ENCODE assay signal across 13 cellular contexts in the genomic region with DNA sequence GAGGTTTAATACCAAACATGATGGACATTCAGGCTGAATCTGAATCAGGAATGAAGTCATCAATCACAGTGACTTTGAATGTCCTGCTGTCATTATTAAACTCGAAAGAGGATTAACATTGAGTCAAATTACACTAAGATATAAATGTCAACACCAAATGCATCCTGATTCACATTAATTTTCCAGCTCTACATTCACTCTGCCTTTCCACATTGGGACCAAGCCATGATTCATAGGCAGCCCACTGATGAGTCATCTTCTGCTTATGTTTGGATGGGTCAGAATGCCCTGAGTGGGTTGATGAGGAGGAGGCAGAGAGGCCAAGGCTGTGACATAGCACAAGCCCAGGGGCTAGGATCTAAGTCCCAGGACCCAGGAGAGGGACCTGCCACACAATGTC.
DNase-seq lines count a peak whose midpoint lies in the region; ATAC-seq, FAIRE-seq and TF ChIP-seq lines count a peak whose summit lies in the region.
"Had no signal": no experiment of that assay in that cellular context is flagged by ENCODE, and none has a peak within 500 bp of the region (broad histone marks: within the 10 kb centered on the region; RNA-seq: fewer than 3 reads in every experiment).

No MANE protein-coding gene starts in this region.

- H3K36me3 ChIP-seq in adipocyte (ENCODE audit: control insufficient read depth, insufficient read depth, low read length, severe bottlenecking) (no peaks in the 10 kb centered on the region), kidney epithelial cell (ENCODE audit: control insufficient read depth, insufficient read depth, low read length) (no peaks in the 10 kb centered on the region), esophagus muscularis mucosa (no peaks in the 10 kb centered on the region)

- TF ChIP-seq EP300 in esophagus muscularis mucosa (IDR thresholded peaks at IDR 0.05) = no peak

- H3K27me3 ChIP-seq in adipocyte (replicated peaks; ENCODE audit: control insufficient read depth, insufficient read depth, low read length) = peaks cover 5% of the 10 kb centered on the region
- H3K27me3 ChIP-seq in kidney epithelial cell (ENCODE audit: control insufficient read depth, insufficient read depth, low read length) = no peaks in the 10 kb centered on the region
- H3K27me3 ChIP-seq in esophagus muscularis mucosa = no peaks in the 10 kb centered on the region

- TF ChIP-seq CTCF in kidney epithelial cell (IDR thresholded peaks at IDR 0.05; ENCODE audit: insufficient read depth, low read length, poor library complexity, severe bottlenecking) (no peak), esophagus muscularis mucosa (IDR thresholded peaks at IDR 0.05) (no peak)

- ATAC-seq in GM21723 (IDR thresholded peaks at IDR 0.05; ENCODE audit: unreplicated experiment) = no peak
- ATAC-seq in Right ventricle myocardium superior (ENCODE audit: poor library complexity) = no peak
- ATAC-seq: stimulated activated naive B cell treated with anti-CD40 and anti-IgM and Interleukin-4, amounts not matched to agents 10 μg/mL and 1 μg/mL and 100 μg/mL, for 72 hours had no signal

- peak; percentile 71 for DNase-seq in CD1c-positive myeloid dendritic cell (ENCODE audit: extremely low spot score)
- peak; percentile 80 for DNase-seq in HTR-8/SVneo (ENCODE audit: insufficient read length, low spot score)
- peak; percentile 48 for DNase-seq in adipocyte (ENCODE audit: low read depth)
- peak; percentile 48 for DNase-seq in kidney epithelial cell (ENCODE audit: low read depth)
- no peak for DNase-seq in Right ventricle myocardium superior
- DNase-seq in esophagus muscularis mucosa (ENCODE audit: extremely low spot score) = no peak
- DNase-seq in SK-N-DZ (ENCODE audit: low spot score) = no peak
- DNase-seq: DMS79 treated with DMSO at 0.1 percent for 48 hours; stimulated activated naive B cell treated with anti-CD40 and anti-IgM and Interleukin-4, amounts not matched to agents 10 μg/mL and 1 μg/mL and 100 μg/mL, for 72 hours; T-helper 9 cell had no signal

- FAIRE-seq in HTR-8/SVneo (lab: Jason Lieb, UNC) = peak; percentile 99
- FAIRE-seq: endometrium had no signal

- H3K9me3 ChIP-seq in adipocyte (ENCODE audit: control insufficient read depth, low read length) (no peaks in the 10 kb centered on the region), esophagus muscularis mucosa (no peaks in the 10 kb centered on the region)

- H3K4me1 ChIP-seq in adipocyte (ENCODE audit: control insufficient read depth, insufficient read depth, low read length) = peaks cover 3% of the 10 kb centered on the region
- no peaks in the 10 kb centered on the region for H3K4me1 ChIP-seq in esophagus muscularis mucosa

- H3K27ac ChIP-seq in esophagus muscularis mucosa (replicated peaks in 1 of 4) = no peak overlapping the region
- H3K27ac ChIP-seq: skin epidermis had no signal

- intact Hi-C loops in Right ventricle myocardium superior (cut with DNase I) (no loop called here), esophagus muscularis mucosa (cut with DNase I) (no loop called here)

- WGBS in esophagus muscularis mucosa = 24% methylated on average over 1 of the region's 1 CpG

- H3K9ac ChIP-seq in adipocyte (ENCODE audit: low read length) = no peak overlapping the region

- H3K4me3 ChIP-seq in adipocyte (ENCODE audit: low read length) (no peak overlapping the region), kidney epithelial cell (ENCODE audit: low read depth, low read length) (no peak overlapping the region), esophagus muscularis mucosa (no peak overlapping the region)
- H3K4me3 ChIP-seq: skin epidermis had no signal

- TF ChIP-seq POLR2A in esophagus muscularis mucosa (IDR thresholded peaks at IDR 0.05; ENCODE audit: low read depth) = no peak

Comparison
In these comparisons a context has a peak if more than half of its experiments do, and no peak if none do; other contexts are left out.
1. DNase-seq: peak in CD1c-positive myeloid dendritic cell (single experiment), HTR-8/SVneo (single experiment), adipocyte (single experiment) and kidney epithelial cell (single experiment); none in Right ventricle myocardium superior (single experiment), esophagus muscularis mucosa (single experiment) and SK-N-DZ (single experiment).